ENCODE assay signal across 14 cellular contexts in the genomic region with DNA sequence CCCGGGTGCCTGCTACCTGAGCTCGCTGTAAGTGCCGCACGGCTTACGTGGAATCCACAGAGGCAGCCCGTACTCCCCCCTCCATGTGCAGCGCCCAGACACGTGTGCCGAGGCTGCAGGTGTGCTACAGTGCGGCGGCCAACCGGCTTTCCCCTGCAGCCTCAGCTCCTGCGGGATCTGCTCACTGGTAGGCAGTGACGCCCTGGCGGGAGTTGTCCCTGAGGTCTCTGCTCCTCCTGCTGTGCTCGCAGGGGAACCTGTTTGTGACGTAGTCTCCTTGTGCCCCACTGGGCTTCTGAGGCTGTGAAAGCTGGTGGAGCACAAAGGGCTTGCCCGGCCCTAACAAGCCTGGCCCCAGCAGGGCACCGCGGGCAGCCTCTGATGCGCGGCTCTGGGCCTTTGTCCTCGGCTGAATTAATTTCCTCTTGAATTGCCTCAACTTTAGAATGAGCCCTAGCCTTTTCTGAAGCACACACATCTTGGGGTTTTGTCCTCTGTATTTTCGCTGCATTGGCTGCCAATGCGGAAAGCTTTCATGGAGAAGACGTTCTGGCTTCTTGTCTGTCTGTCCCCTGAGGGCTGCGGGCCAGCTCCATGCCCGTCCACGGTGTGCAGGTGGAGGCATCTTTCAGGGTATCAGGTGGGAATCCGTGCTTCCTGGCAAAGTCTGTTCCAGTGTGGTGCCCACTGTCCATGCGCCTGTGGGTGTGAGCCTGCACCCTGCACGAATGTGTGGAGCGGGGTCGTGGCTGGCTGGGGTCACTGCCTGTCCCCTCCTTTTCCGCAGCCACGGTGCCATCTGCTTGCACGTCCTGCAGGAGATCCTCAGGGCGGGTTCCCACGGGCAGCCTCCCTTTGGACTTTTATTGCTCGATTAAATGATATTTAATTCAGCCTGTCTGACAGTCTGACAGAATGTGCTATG.
A peak's percentile ranks its signal among the peaks of the same experiment; 100 is the strongest.
DNase-seq lines count a peak whose midpoint lies in the region; TF ChIP-seq lines count a peak whose summit lies in the region.
"Had no signal": no experiment of that assay in that cellular context is flagged by ENCODE, and none has a peak within 500 bp of the region (broad histone marks: within the 10 kb centered on the region; RNA-seq: fewer than 3 reads in every experiment).

No MANE protein-coding gene starts in this region.

- no peak overlapping the region for H4K8ac ChIP-seq in trophoblast cell (ENCODE audit: low read depth, low read length)

- DNase-seq in HT-29 (ENCODE audit: low spot score) (peak; percentile 20), NCI-H345 treated with DMSO at 0.1 percent for 48 hours (lab: John Stamatoyannopoulos, UW; ENCODE audit: unreplicated experiment) (peak; percentile 96), hepatocyte (ENCODE audit: low spot score) (peak; percentile 41), trophoblast cell (no peak), NCI-H1930 (lab: John Stamatoyannopoulos, UW) (no peak), NCI-H2227 (lab: John Stamatoyannopoulos, UW; ENCODE audit: unreplicated experiment) (no peak), DMS79 treated with DMSO at 0.1 percent for 48 hours (lab: John Stamatoyannopoulos, UW) (no peak)
- DNase-seq: activated naive CD4-positive, alpha-beta T cell treated with Interleukin-2 at 50 U/mL for 16 hours; CD4-positive, alpha-beta memory T cell; central memory CD4-positive, alpha-beta T cell; Karpas-422; NCI-H226; small intestine; substantia nigra had no signal

- no peaks in the 10 kb centered on the region for H3K9me3 ChIP-seq in hepatocyte (ENCODE audit: low read depth)
- peaks cover 1% of the 10 kb centered on the region for H3K9me3 ChIP-seq in trophoblast cell (ENCODE audit: insufficient read depth, low read depth, low read length)

- no peak overlapping the region for H3K9ac ChIP-seq in trophoblast cell (ENCODE audit: low read length)

- H2BK12ac ChIP-seq in trophoblast cell (ENCODE audit: low read length) = no peak overlapping the region

- no peak overlapping the region for H2AK5ac ChIP-seq in trophoblast cell (ENCODE audit: low read length)

- H3K27ac ChIP-seq in hepatocyte (no peak overlapping the region), trophoblast cell (ENCODE audit: low read depth, low read length) (no peak overlapping the region)

- H3K36me3 ChIP-seq in hepatocyte (replicated peaks; ENCODE audit: insufficient read depth, low read depth) (no peaks in the 10 kb centered on the region), trophoblast cell (ENCODE audit: control insufficient read depth in 1 of 2, insufficient read depth in 2 of 2, low read length in 2 of 2) (no peaks in the 10 kb centered on the region)

- no peak overlapping the region for H3K23ac ChIP-seq in trophoblast cell (ENCODE audit: low read length)

- H3K4me3 ChIP-seq in hepatocyte = no peak overlapping the region
- peak overlapping the region; percentile 42 for H3K4me3 ChIP-seq in trophoblast cell (ENCODE audit: low read depth, low read length)

- H3K18ac ChIP-seq in trophoblast cell (ENCODE audit: low read length) = no peak overlapping the region

- no peak overlapping the region for H2BK120ac ChIP-seq in trophoblast cell (ENCODE audit: insufficient read depth, low read length, poor library complexity)

- no peak overlapping the region for H4K12ac ChIP-seq in trophoblast cell (ENCODE audit: low read depth, low read length)

- H3K79me2 ChIP-seq in hepatocyte (no peaks in the 10 kb centered on the region), trophoblast cell (ENCODE audit: control insufficient read depth, insufficient read depth, low read length, poor library complexity) (no peaks in the 10 kb centered on the region)

- H3K27me3 ChIP-seq in hepatocyte = no peaks in the 10 kb centered on the region
- no peaks in the 10 kb centered on the region for H3K27me3 ChIP-seq in trophoblast cell (ENCODE audit: insufficient read depth, low read length)

- no peak for TF ChIP-seq CTCF in hepatocyte (IDR thresholded peaks at IDR 0.05; ENCODE audit: poor library complexity)

- H4K20me1 ChIP-seq in hepatocyte (ENCODE audit: insufficient read depth, poor library complexity, severe bottlenecking) = no peaks in the 10 kb centered on the region

- no peak overlapping the region for H3K4ac ChIP-seq in trophoblast cell (ENCODE audit: low read depth, low read length)

- H4K91ac ChIP-seq in trophoblast cell (ENCODE audit: low read depth, low read length) = no peak overlapping the region

- WGBS in hepatocyte (ENCODE audit: low lambda C conversion rate, missing lambda C conversion rate) = 65% methylated on average over 40 of the region's 40 CpGs
- no CpG with 5 or more reads among the region's 40 CpGs for WGBS in trophoblast cell (ENCODE audit: extremely low coverage, insufficient coverage, insufficient read length)

- H3K4me1 ChIP-seq in hepatocyte (ENCODE audit: insufficient read depth) = peaks cover 24% of the 10 kb centered on the region
- peaks cover 7 to 10% of the 10 kb centered on the region in 2 experiments for H3K4me1 ChIP-seq in trophoblast cell (ENCODE audit: control insufficient read depth in 1 of 2, insufficient read depth in 2 of 2, low read length in 2 of 2)

- H3K4me2 ChIP-seq in hepatocyte = peak overlapping the region; percentile 99
- H3K4me2 ChIP-seq in trophoblast cell (ENCODE audit: low read length) = no peak overlapping the region

- H3K14ac ChIP-seq in trophoblast cell (ENCODE audit: low read length) = no peak overlapping the region

- H3K79me1 ChIP-seq in trophoblast cell (ENCODE audit: low read length) = peaks cover 3% of the 10 kb centered on the region

- no peaks in the 10 kb centered on the region for H3K9me2 ChIP-seq in hepatocyte (replicated peaks; ENCODE audit: insufficient read depth)

- no peak overlapping the region for H2BK5ac ChIP-seq in trophoblast cell (ENCODE audit: low read depth, low read length, poor library complexity)

- H2AFZ ChIP-seq in hepatocyte (no peak overlapping the region), trophoblast cell (ENCODE audit: insufficient read depth, low read length, poor library complexity) (no peak overlapping the region)

Comparison
In these comparisons a context has a peak if more than half of its experiments do, and no peak if none do; other contexts are left out.
1. DNase-seq: peak in HT-29 (single experiment), NCI-H345 treated with DMSO at 0.1 percent for 48 hours (single experiment) and hepatocyte (single experiment); none in trophoblast cell (0 of 2), NCI-H1930 (0 of 2), NCI-H2227 (single experiment) and DMS79 treated with DMSO at 0.1 percent for 48 hours (single experiment).